ENCODE assay signal across 8 cellular contexts in the genomic region with DNA sequence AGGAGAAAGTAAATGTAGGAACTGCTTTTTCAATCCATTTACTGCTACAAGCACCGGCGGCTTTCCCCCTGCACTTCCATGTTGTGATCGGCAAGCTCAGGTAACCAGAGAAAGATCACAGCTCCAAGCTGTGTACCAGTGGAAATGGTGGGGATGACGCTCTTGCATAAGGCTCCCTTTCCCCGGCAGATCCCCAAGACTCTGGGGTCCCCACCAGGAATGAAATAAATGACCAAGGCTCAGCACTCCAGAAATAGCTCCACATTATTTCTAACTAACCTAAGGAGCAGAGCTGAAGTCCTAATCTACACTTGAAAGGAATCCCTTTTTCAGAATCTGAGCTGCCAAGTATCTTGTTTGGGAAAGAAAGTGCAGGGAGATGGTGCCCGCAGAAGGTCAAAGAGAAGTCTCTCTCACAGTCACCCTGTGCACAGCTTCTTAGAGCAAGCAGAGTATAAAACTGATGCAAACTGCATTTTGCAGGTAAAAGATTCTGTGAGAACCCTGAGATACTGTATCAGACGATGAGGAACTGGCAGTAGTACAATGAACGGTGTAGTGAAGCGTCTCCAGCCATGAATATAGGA.
DNase-seq lines count a peak whose midpoint lies in the region; TF ChIP-seq lines count a peak whose summit lies in the region.

No MANE protein-coding gene starts in this region.

- DNase-seq in NCI-H82 (lab: John Stamatoyannopoulos, UW) (peak; percentile 53), NCI-H82 treated with DMSO at 0.1 percent for 48 hours (lab: John Stamatoyannopoulos, UW; ENCODE audit: unreplicated experiment) (no peak), NCI-H146 treated with DMSO at 0.1 percent for 48 hours (lab: John Stamatoyannopoulos, UW; ENCODE audit: unreplicated experiment) (peak; percentile 49), coronary artery (ENCODE audit: low spot score) (no peak), GM19240 (ENCODE audit: insufficient read length, low spot score) (no peak), inferior parietal cortex (ENCODE audit: extremely low spot score) (no peak)
- DNase-seq in stimulated activated naive CD4-positive, alpha-beta T cell (lab: John Stamatoyannopoulos, UW), result no peak

- no peak for TF ChIP-seq CTCF in coronary artery (IDR thresholded peaks at IDR 0.05)
- TF ChIP-seq CTCF in nephron (IDR thresholded peaks at IDR 0.05; ENCODE audit: unreplicated experiment in 3 of 3), result no peak

- H3K4me1 Mint-ChIP-seq in nephron, result peaks cover 55% of the 10 kb centered on the region

- H3K27ac ChIP-seq in coronary artery, result peak overlapping the region; percentile 75 to 92

- H3K27me3 Mint-ChIP-seq in nephron (ENCODE audit: low read depth), result no peaks in the 10 kb centered on the region

- H3K27ac Mint-ChIP-seq in nephron, result peak overlapping the region; percentile 91 to 97 (median 92)

- peak overlapping the region; percentile 81 for H3K4me3 ChIP-seq in coronary artery

- peaks cover 13% of the 10 kb centered on the region for H3K36me3 Mint-ChIP-seq in nephron (ENCODE audit: low read depth)

- H3K9me3 Mint-ChIP-seq in nephron, result no peaks in the 10 kb centered on the region

- H3K4me3 Mint-ChIP-seq in nephron, result peak overlapping the region; percentile 90 to 92 (median 91)

Comparison
In these comparisons a context has a peak if more than half of its experiments do, and no peak if none do; other contexts are left out.
1. DNase-seq: peak in NCI-H82 (single experiment) and NCI-H146 treated with DMSO at 0.1 percent for 48 hours (single experiment); none in NCI-H82 treated with DMSO at 0.1 percent for 48 hours (single experiment), coronary artery (single experiment), stimulated activated naive CD4-positive, alpha-beta T cell (0 of 6), GM19240 (single experiment) and inferior parietal cortex (single experiment).